ENCODE assay signal across 9 cellular contexts in genomic region chr1:67889940-67890567, GRCh38. TPM values are rescaled to one million over a fixed set of nuclear protein-coding genes. Genes with fewer than 3 reads are reported as not detected.
DNase-seq lines count a peak whose midpoint lies in the region; ATAC-seq, FAIRE-seq and TF ChIP-seq lines count a peak whose summit lies in the region.
"Had no signal": no experiment of that assay in that cellular context is flagged by ENCODE, and none has a peak within 500 bp of the region (broad histone marks: within the 10 kb centered on the region; RNA-seq: fewer than 3 reads in every experiment).

No MANE protein-coding gene starts in this region.

- H3K27ac ChIP-seq in breast epithelium = no peak overlapping the region
- no peak overlapping the region for H3K27ac ChIP-seq in fibroblast of lung (ENCODE audit: insufficient read depth, low read length)
- no peak overlapping the region for H3K27ac ChIP-seq in left ventricle myocardium inferior (replicated peaks)

- DNase-seq in MCF 10A (ENCODE audit: unreplicated experiment) = peak; percentile 74
- DNase-seq in breast epithelium (ENCODE audit: low spot score in 2 of 2) = no peak
- peak; percentile 93 for DNase-seq in RCC 7860 (ENCODE audit: low spot score)
- DNase-seq in fibroblast of lung (ENCODE audit: low read depth in 2 of 2) = peak; percentile 86 to 96
- DNase-seq in NCI-H510A (lab: John Stamatoyannopoulos, UW) = no peak
- DNase-seq in left ventricle myocardium inferior = no peak
- DNase-seq: activated gamma-delta T cell had no signal

- no TSS peak for BruUV-seq in MCF 10A (replicated peaks; lab: Mats Ljungman, UMichigan)

- FAIRE-seq in RCC 7860 (lab: Jason Lieb, UNC) = peak; percentile 96

- CTCF ChIA-PET in MCF 10A (lab: Yijun Ruan, JAX) = interaction anchor here (0.6 to 1.2 kb wide), 3 partner anchors 18 to 506 kb away, joined by 3 read pairs; no protein-coding TSS in a partner anchor

- no peak for TF ChIP-seq POLR2A in breast epithelium (IDR thresholded peaks at IDR 0.05)

- TF ChIP-seq CTCF in MCF 10A (IDR thresholded peaks at IDR 0.05; ENCODE audit: unreplicated experiment) (no peak), breast epithelium (IDR thresholded peaks at IDR 0.05) (no peak), fibroblast of lung (conservative IDR thresholded peaks at IDR 0.05 in 1 of 2, IDR thresholded peaks at IDR 0.05 in 1 of 2; ENCODE audit: low read depth in 1 of 2, low read length in 2 of 2) (no peak), left ventricle myocardium inferior (IDR thresholded peaks at IDR 0.05; ENCODE audit: borderline replicate concordance) (no peak)

- no peaks in the 10 kb centered on the region for H4K20me1 ChIP-seq in fibroblast of lung (ENCODE audit: control insufficient read depth, extremely low read depth, insufficient read depth, low read length)

- POLR2A ChIA-PET in MCF 10A (lab: Yijun Ruan, JAX) = interaction anchor here (0.5 kb wide), 1 partner anchor 129 kb away, joined by 3 read pairs; no protein-coding TSS in a partner anchor

- no peak overlapping the region for H2AFZ ChIP-seq in fibroblast of lung (ENCODE audit: low read length)

- intact Hi-C loops in MCF 10A (cut with micrococcal nuclease) = no loop called here
- intact Hi-C loops in breast epithelium (cut with DNase I; ENCODE audit: low total_unique reads) = no loop called here
- intact Hi-C loops in left ventricle myocardium inferior (cut with micrococcal nuclease) = no loop called here

- H3K4me1 ChIP-seq in breast epithelium = no peaks in the 10 kb centered on the region
- H3K4me1 ChIP-seq in fibroblast of lung (ENCODE audit: control insufficient read depth, extremely low read depth, insufficient read depth, low read length) = peaks cover 5% of the 10 kb centered on the region
- H3K4me1 ChIP-seq in left ventricle myocardium inferior = no peaks in the 10 kb centered on the region

- H3K27me3 Mint-ChIP-seq in MCF 10A (ENCODE audit: insufficient read depth, unreplicated experiment) = no peaks in the 10 kb centered on the region
- H3K27me3 Mint-ChIP-seq in stimulated activated naive CD8-positive, alpha-beta T cell treated with anti-CD3 and anti-CD28 coated beads, Interleukin-15, Interleukin-2, amounts not matched to agents 100 ng/mL and 50 ng/mL, for 24 hours = peaks cover 32% of the 10 kb centered on the region

- no peak overlapping the region for H3K27ac Mint-ChIP-seq in MCF 10A (ENCODE audit: low read depth, unreplicated experiment)
- H3K27ac Mint-ChIP-seq in stimulated activated naive CD8-positive, alpha-beta T cell treated with anti-CD3 and anti-CD28 coated beads, Interleukin-15, Interleukin-2, amounts not matched to agents 100 ng/mL and 50 ng/mL, for 24 hours = peak overlapping the region; percentile 49

- H3K9me3 Mint-ChIP-seq in MCF 10A (ENCODE audit: unreplicated experiment) = no peaks in the 10 kb centered on the region
- no peaks in the 10 kb centered on the region for H3K9me3 Mint-ChIP-seq in stimulated activated naive CD8-positive, alpha-beta T cell treated with anti-CD3 and anti-CD28 coated beads, Interleukin-15, Interleukin-2, amounts not matched to agents 100 ng/mL and 50 ng/mL, for 24 hours

- H3K4me2 ChIP-seq in fibroblast of lung (ENCODE audit: extremely low read depth, insufficient read depth, low read length) = peak overlapping the region; percentile 33

- H3K4me3 Mint-ChIP-seq in MCF 10A (ENCODE audit: unreplicated experiment) = no peak overlapping the region
- no peak overlapping the region for H3K4me3 Mint-ChIP-seq in stimulated activated naive CD8-positive, alpha-beta T cell treated with anti-CD3 and anti-CD28 coated beads, Interleukin-15, Interleukin-2, amounts not matched to agents 100 ng/mL and 50 ng/mL, for 24 hours

- no peak overlapping the region for H3K9ac ChIP-seq in fibroblast of lung (ENCODE audit: insufficient read depth, low read length)

- peaks cover 15% of the 10 kb centered on the region for H3K4me1 Mint-ChIP-seq in MCF 10A (ENCODE audit: insufficient read depth, unreplicated experiment)
- peaks cover 20% of the 10 kb centered on the region for H3K4me1 Mint-ChIP-seq in stimulated activated naive CD8-positive, alpha-beta T cell treated with anti-CD3 and anti-CD28 coated beads, Interleukin-15, Interleukin-2, amounts not matched to agents 100 ng/mL and 50 ng/mL, for 24 hours (ENCODE audit: low read depth)

- H3K36me3 ChIP-seq in breast epithelium (no peaks in the 10 kb centered on the region), fibroblast of lung (ENCODE audit: control insufficient read depth, insufficient read depth, low read length) (no peaks in the 10 kb centered on the region), left ventricle myocardium inferior (no peaks in the 10 kb centered on the region)

- H3K4me3 ChIP-seq in breast epithelium (no peak overlapping the region), fibroblast of lung (replicated peaks in 1 of 4; ENCODE audit: control extremely low read depth in 1 of 4, insufficient read depth in 1 of 4, low read depth in 3 of 4, low read length in 4 of 4) (no peak overlapping the region), left ventricle myocardium inferior (no peak overlapping the region)

- no peaks in the 10 kb centered on the region for H3K9me3 ChIP-seq in breast epithelium
- no peaks in the 10 kb centered on the region for H3K9me3 ChIP-seq in fibroblast of lung (ENCODE audit: control insufficient read depth, insufficient read depth, low read depth, low read length)
- no peaks in the 10 kb centered on the region for H3K9me3 ChIP-seq in left ventricle myocardium inferior (replicated peaks)

- H3K79me2 ChIP-seq in fibroblast of lung (ENCODE audit: control insufficient read depth, insufficient read depth, low read length) = no peaks in the 10 kb centered on the region

- no peak for ATAC-seq in GM21390 (IDR thresholded peaks at IDR 0.05; ENCODE audit: unreplicated experiment)

- H3K36me3 Mint-ChIP-seq in MCF 10A (ENCODE audit: insufficient read depth, unreplicated experiment) = no peaks in the 10 kb centered on the region
- no peaks in the 10 kb centered on the region for H3K36me3 Mint-ChIP-seq in stimulated activated naive CD8-positive, alpha-beta T cell treated with anti-CD3 and anti-CD28 coated beads, Interleukin-15, Interleukin-2, amounts not matched to agents 100 ng/mL and 50 ng/mL, for 24 hours (ENCODE audit: low read depth)

- H3K27me3 ChIP-seq in breast epithelium = no peaks in the 10 kb centered on the region
- no peaks in the 10 kb centered on the region for H3K27me3 ChIP-seq in fibroblast of lung (ENCODE audit: control insufficient read depth, insufficient read depth, low read length)
- H3K27me3 ChIP-seq in left ventricle myocardium inferior (ENCODE audit: low read depth) = no peaks in the 10 kb centered on the region

RNA-seq across cellular contexts. Expression of gene GNG12, which starts 56.8 kb away (rescaled TPM):
- total RNA-seq in MCF 10A (2022) (117 and 135 TPM in 2 replicates), breast epithelium (100 to 1,000 TPM in 1 of 3 donors, 10 to 100 TPM in 2; 82.1 to 100 (median 87.5) TPM), fibroblast of lung (103 and 127 TPM in 2 replicates), left ventricle myocardium inferior (35.1 TPM)
- polyA plus RNA-seq in fibroblast of lung = 184 and 241 TPM in 2 replicates
- polyA plus RNA-seq in fibroblast of lung (2012) = 106 and 144 TPM in 2 replicates
- polyA minus RNA-seq in fibroblast of lung (ENCODE audit: low replicate concordance) = 87.8 and 118 TPM in 2 replicates

Comparison
In these comparisons a context has a peak if more than half of its experiments do, and no peak if none do; other contexts are left out.
1. DNase-seq: peak in MCF 10A (single experiment), RCC 7860 (single experiment) and fibroblast of lung (2 of 2); none in breast epithelium (0 of 2), NCI-H510A (single experiment) and left ventricle myocardium inferior (single experiment).